In the genomic region with DNA sequence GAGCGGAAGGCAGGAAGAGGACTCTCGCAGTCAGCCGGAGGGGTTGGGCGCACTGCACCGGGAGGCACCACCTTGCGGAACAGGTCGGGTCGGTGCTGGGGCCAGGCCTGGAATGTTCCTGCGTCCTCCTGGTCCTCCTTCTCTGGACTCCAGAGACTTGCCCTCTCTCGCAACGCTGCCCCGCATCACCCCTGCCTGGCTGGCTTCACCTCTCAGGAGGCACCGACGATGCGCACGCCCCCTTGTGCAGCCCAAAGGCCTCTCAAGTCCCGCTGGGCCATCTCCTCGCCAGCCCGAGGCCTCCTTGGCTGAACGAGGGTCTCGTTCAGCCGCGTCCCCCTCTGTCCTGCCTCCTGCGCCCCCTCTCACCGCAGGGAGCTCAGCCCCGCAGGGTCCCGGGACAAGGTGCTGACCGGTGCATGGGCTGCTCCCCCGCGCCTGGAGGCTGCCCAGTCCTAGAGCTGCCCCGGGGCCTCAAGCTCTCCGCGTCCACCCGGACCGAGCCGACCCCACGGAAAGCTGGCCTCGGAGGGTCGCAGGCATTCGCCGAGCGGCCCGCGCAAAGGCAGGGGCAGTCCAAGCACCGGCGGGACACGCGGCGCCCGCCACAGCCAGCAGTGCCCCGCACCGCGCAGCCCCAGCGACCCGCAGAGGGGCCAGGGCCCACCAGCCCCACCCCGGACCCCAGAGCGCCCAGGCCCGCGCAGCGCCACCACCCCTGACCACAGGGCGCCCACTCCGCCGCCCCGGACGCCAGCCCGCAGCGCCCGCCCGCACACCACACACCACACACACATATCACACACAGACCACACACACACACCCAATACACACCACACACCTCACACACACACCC, we compare ENCODE assay signal across 13 cellular contexts.
DNase-seq lines count a peak whose midpoint lies in the region; ATAC-seq and TF ChIP-seq lines count a peak whose summit lies in the region.
"Had no signal": no experiment of that assay in that cellular context is flagged by ENCODE, and none has a peak within 500 bp of the region (broad histone marks: within the 10 kb centered on the region; RNA-seq: fewer than 3 reads in every experiment).

No MANE protein-coding gene starts in this region.

- no peak for TF ChIP-seq POLR2A in IMR-90 (IDR thresholded peaks at IDR 0.05; ENCODE audit: low read depth, low read length)

- no peak overlapping the region for H3K23ac ChIP-seq in IMR-90 (ENCODE audit: low read depth, low read length)

- H3K36me3 ChIP-seq in IMR-90 (ENCODE audit: control insufficient read depth, insufficient read depth, low read length) (no peaks in the 10 kb centered on the region), esophagus (ENCODE audit: control insufficient read depth in 2 of 2, insufficient read depth in 2 of 2, low read length in 1 of 2) (no peaks in the 10 kb centered on the region)

- H4K8ac ChIP-seq in IMR-90 (ENCODE audit: low read depth in 2 of 2, low read length in 2 of 2): no peak overlapping the region

- H3K4me3 ChIP-seq in IMR-90 (ENCODE audit: insufficient read depth, low read depth, low read length) (no peak overlapping the region), esophagus (ENCODE audit: low read depth in 1 of 2, low read length in 2 of 2) (no peak overlapping the region)

- dilution Hi-C loops in IMR-90 (cut with HindIII; ENCODE audit: low sequenced_read_pairs, unreplicated experiment): no loop called here

- peaks cover 9% of the 10 kb centered on the region for H3K9me1 ChIP-seq in IMR-90 (ENCODE audit: insufficient read depth, low read length)

- H3K79me1 ChIP-seq in IMR-90 (ENCODE audit: low read depth in 1 of 2, low read length in 2 of 2): no peaks in the 10 kb centered on the region

- POLR2A ChIA-PET in IMR-90 (lab: Charles Lee; ENCODE audit: unreplicated experiment): no interaction called here

- H2BK5ac ChIP-seq in IMR-90 (ENCODE audit: low read depth, low read length, poor library complexity, severe bottlenecking): peak overlapping the region; percentile 92

- H3K4me2 ChIP-seq in IMR-90 (ENCODE audit: low read depth, low read length): no peak overlapping the region

- H2AFZ ChIP-seq in IMR-90 (replicated peaks; ENCODE audit: low read length, poor library complexity): no peak overlapping the region

- H3K14ac ChIP-seq in IMR-90 (replicated peaks; ENCODE audit: low read depth, low read length): no peak overlapping the region

- H3K18ac ChIP-seq in IMR-90 (ENCODE audit: low read depth, low read length): no peak overlapping the region

- ATAC-seq in IMR-90 (ENCODE audit: low read depth): no peak
- no peak for ATAC-seq in GM19351 (IDR thresholded peaks at IDR 0.05; ENCODE audit: unreplicated experiment)
- ATAC-seq: naive thymus-derived CD8-positive, alpha-beta T cell had no signal

- no peaks in the 10 kb centered on the region for H3K4me1 ChIP-seq in IMR-90 (ENCODE audit: control insufficient read depth, insufficient read depth, low read length)
- peaks cover 0 to 21% of the 10 kb centered on the region in 2 donors for H3K4me1 ChIP-seq in esophagus (ENCODE audit: control insufficient read depth in 2 of 2, insufficient read depth in 2 of 2, low read length in 1 of 2)

- H4K5ac ChIP-seq in IMR-90 (ENCODE audit: low read depth, low read length): no peak overlapping the region

- DNase-seq in activated CD8-positive, alpha-beta memory T cell treated with anti-CD3 and anti-CD28 coated beads for 24 hours: peak; percentile 56
- no peak for DNase-seq in activated CD8-positive, alpha-beta memory T cell treated with anti-CD3 and anti-CD28 coated beads, Interleukin-2, amount 50 U/mL, for 4 hours
- DNase-seq in IMR-90: no peak
- peak; percentile 78 for DNase-seq in posterior vena cava (ENCODE audit: low spot score)
- no peak for DNase-seq in RPMI8226
- DNase-seq in NCI-H128 (lab: John Stamatoyannopoulos, UW; ENCODE audit: unreplicated experiment): no peak
- DNase-seq: activated naive CD4-positive, alpha-beta T cell; GF-D8; naive thymus-derived CD8-positive, alpha-beta T cell; NCI-H345; retina had no signal

- no peak overlapping the region for H2AK9ac ChIP-seq in IMR-90 (replicated peaks; ENCODE audit: low read depth, low read length, poor library complexity)

- no peak overlapping the region for H4K91ac ChIP-seq in IMR-90 (ENCODE audit: insufficient read depth, low read depth, low read length)

- no peak overlapping the region for H2BK15ac ChIP-seq in IMR-90 (ENCODE audit: low read depth, low read length)

- H2AK5ac ChIP-seq in IMR-90 (ENCODE audit: low read depth, low read length): no peak overlapping the region

- in situ Hi-C loops in IMR-90 (cut with MboI; ENCODE audit: low sequenced_read_pairs): no loop called here

- H3K9ac ChIP-seq in IMR-90 (ENCODE audit: low read depth, low read length): no peak overlapping the region

- H3K27ac ChIP-seq in IMR-90 (ENCODE audit: insufficient read depth, low read length) (no peak overlapping the region), esophagus (ENCODE audit: low read depth in 2 of 2, low read length in 1 of 2) (peak overlapping the region; percentile 13 to 50)

- no peaks in the 10 kb centered on the region for H4K20me1 ChIP-seq in IMR-90 (ENCODE audit: insufficient read depth, low read length)

- H3K27me3 ChIP-seq in IMR-90 (ENCODE audit: control insufficient read depth, insufficient read depth, low read length) (peaks cover 2% of the 10 kb centered on the region; the same call in 1 of the 2 replicates), esophagus (ENCODE audit: control insufficient read depth in 1 of 2, insufficient read depth in 2 of 2, low read length in 2 of 2) (no peaks in the 10 kb centered on the region)

- TF ChIP-seq RAD21 in IMR-90 (IDR thresholded peaks at IDR 0.05; ENCODE audit: low read length): no peak

- H2BK120ac ChIP-seq in IMR-90 (ENCODE audit: low read depth, low read length): no peak overlapping the region

- WGBS in IMR-90 (ENCODE audit: extremely low coverage in 2 of 2, insufficient read length in 1 of 2), 2 experiments: 96% methylated on average over 45 of the region's 69 CpGs; no CpG with 5 or more reads in 1 of the 2 experiments
- WGBS in esophagus, 2 donors: 91 to 93% methylated on average over 62 to 69 of the region's 69 CpGs

- no peak overlapping the region for H3K4ac ChIP-seq in IMR-90 (ENCODE audit: low read depth, low read length)

- peaks cover 2% of the 10 kb centered on the region; the same call in 1 of the 2 replicates for H3K9me3 ChIP-seq in IMR-90 (ENCODE audit: control insufficient read depth, insufficient read depth, low read length)
- H3K9me3 ChIP-seq in esophagus (ENCODE audit: control insufficient read depth in 2 of 2, insufficient read depth in 1 of 2, low read depth in 1 of 2, low read length in 1 of 2): peaks cover 0 to 11% of the 10 kb centered on the region in 2 donors

- CTCF ChIA-PET in IMR-90 (lab: Yijun Ruan, JAX): no interaction called here

- no TSS peak for BruUV-seq in IMR-90 (replicated peaks; lab: Mats Ljungman, UMichigan)

- no peak overlapping the region for H3K56ac ChIP-seq in IMR-90 (ENCODE audit: extremely low read depth, insufficient read depth, low read length)

- intact Hi-C loops in IMR-90 (cut with micrococcal nuclease) (no loop called here), posterior vena cava (cut with DNase I) (no loop called here)

- no peak for TF ChIP-seq CTCF in IMR-90 (conservative IDR thresholded peaks at IDR 0.05; ENCODE audit: low read depth, low read length)

- H2BK20ac ChIP-seq in IMR-90 (ENCODE audit: low read depth, low read length): no peak overlapping the region

TF ChIP-seq in IMR-90, 13 proteins besides CTCF, POLR2A, EP300 and RAD21:
- TF ChIP-seq CHD1 (IDR thresholded peaks at IDR 0.05; ENCODE audit: low read depth, low read length) (no peak), NFE2L2 (IDR thresholded peaks at IDR 0.05; ENCODE audit: low read depth, low read length) (no peak), MXI1 (IDR thresholded peaks at IDR 0.05; ENCODE audit: borderline replicate concordance, low read depth, low read length) (no peak), RCOR1 (IDR thresholded peaks at IDR 0.05; ENCODE audit: insufficient replicate concordance, low read length) (no peak), SMC3 (IDR thresholded peaks at IDR 0.05; ENCODE audit: low read depth, low read length) (no peak), BHLHE40 (IDR thresholded peaks at IDR 0.05; ENCODE audit: low read depth, low read length) (no peak), MAZ (IDR thresholded peaks at IDR 0.05; ENCODE audit: borderline replicate concordance, low read depth, low read length) (no peak), CEBPB (IDR thresholded peaks at IDR 0.05; ENCODE audit: low read depth, low read length) (no peak)
- TF ChIP-seq, protein P1, sequence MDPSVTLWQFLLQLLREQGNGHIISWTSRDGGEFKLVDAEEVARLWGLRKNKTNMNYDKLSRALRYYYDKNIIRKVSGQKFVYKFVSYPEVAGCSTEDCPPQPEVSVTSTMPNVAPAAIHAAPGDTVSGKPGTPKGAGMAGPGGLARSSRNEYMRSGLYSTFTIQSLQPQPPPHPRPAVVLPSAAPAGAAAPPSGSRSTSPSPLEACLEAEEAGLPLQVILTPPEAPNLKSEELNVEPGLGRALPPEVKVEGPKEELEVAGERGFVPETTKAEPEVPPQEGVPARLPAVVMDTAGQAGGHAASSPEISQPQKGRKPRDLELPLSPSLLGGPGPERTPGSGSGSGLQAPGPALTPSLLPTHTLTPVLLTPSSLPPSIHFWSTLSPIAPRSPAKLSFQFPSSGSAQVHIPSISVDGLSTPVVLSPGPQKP (IDR thresholded peaks at IDR 0.05; ENCODE audit: borderline replicate concordance, low read depth, low read length): no peak
- TF ChIP-seq, protein P2, sequence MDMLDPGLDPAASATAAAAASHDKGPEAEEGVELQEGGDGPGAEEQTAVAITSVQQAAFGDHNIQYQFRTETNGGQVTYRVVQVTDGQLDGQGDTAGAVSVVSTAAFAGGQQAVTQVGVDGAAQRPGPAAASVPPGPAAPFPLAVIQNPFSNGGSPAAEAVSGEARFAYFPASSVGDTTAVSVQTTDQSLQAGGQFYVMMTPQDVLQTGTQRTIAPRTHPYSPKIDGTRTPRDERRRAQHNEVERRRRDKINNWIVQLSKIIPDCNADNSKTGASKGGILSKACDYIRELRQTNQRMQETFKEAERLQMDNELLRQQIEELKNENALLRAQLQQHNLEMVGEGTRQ (IDR thresholded peaks at IDR 0.05; ENCODE audit: low read depth, low read length): no peak

Comparison
In these comparisons a context has a peak if more than half of its experiments do, and no peak if none do; other contexts are left out.
1. DNase-seq: peak in activated CD8-positive, alpha-beta memory T cell treated with anti-CD3 and anti-CD28 coated beads for 24 hours (single experiment) and posterior vena cava (single experiment); none in activated CD8-positive, alpha-beta memory T cell treated with anti-CD3 and anti-CD28 coated beads, Interleukin-2, amount 50 U/mL, for 4 hours (single experiment), IMR-90 (single experiment), RPMI8226 (single experiment) and NCI-H128 (single experiment).